In the genomic region with DNA sequence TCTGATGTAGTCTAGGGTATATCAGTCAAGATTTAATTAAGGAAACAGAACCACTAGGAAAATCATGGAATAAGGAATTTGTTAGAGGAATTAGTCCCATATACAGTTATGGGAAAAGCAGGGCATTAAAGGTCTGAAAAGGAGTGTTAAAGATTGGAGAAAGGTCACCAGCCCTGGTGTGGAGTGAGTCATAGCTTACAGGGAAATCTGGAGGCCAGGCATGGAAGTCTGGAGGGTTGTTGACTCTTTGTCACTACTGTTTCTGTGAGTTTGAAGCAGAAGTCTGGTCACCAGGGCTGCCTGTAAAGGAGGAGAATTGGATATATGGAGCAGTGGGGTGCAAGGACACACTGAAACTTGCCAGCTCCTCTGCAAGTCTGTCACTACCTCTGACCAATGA, we compare ENCODE assay signal across 1 cellular context.
TF ChIP-seq lines count a peak whose summit lies in the region.

No MANE protein-coding gene starts in this region.

TF ChIP-seq in K562, 482 proteins besides CTCF, POLR2A, EP300 and RAD21 (continued from another document):
- TF ChIP-seq, protein P1, sequence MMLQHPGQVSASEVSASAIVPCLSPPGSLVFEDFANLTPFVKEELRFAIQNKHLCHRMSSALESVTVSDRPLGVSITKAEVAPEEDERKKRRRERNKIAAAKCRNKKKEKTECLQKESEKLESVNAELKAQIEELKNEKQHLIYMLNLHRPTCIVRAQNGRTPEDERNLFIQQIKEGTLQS (IDR thresholded peaks at IDR 0.05), result 0 out of 2 replicates have a peak, but pooled peaks have one; percentile 43
- TF ChIP-seq, protein P1 (CRISPR knock-in tag; conservative IDR thresholded peaks at IDR 0.05), result no peak
- peak; percentile 67; the same call in 1 of the 2 replicates for TF ChIP-seq JUND (IDR thresholded peaks at IDR 0.05; ENCODE audit: borderline replicate concordance, low read depth, low read length)
- no peak; the same call in 2 of the 3 replicates for TF ChIP-seq JUND (tag; IDR thresholded peaks at IDR 0.05; ENCODE audit: borderline replicate concordance, low read depth, low read length)
- no peak for TF ChIP-seq NBN (IDR thresholded peaks at IDR 0.05; ENCODE audit: low read depth)
- peak; percentile 66 for TF ChIP-seq FOSL1 (tag; conservative IDR thresholded peaks at IDR 0.05)
- TF ChIP-seq POU5F1 (IDR thresholded peaks at IDR 0.05; ENCODE audit: borderline replicate concordance, low read depth, low read length, partially characterized antibody), result no peak
- TF ChIP-seq PTRF (tag; IDR thresholded peaks at IDR 0.05), result no peak
- TF ChIP-seq, protein P2, sequence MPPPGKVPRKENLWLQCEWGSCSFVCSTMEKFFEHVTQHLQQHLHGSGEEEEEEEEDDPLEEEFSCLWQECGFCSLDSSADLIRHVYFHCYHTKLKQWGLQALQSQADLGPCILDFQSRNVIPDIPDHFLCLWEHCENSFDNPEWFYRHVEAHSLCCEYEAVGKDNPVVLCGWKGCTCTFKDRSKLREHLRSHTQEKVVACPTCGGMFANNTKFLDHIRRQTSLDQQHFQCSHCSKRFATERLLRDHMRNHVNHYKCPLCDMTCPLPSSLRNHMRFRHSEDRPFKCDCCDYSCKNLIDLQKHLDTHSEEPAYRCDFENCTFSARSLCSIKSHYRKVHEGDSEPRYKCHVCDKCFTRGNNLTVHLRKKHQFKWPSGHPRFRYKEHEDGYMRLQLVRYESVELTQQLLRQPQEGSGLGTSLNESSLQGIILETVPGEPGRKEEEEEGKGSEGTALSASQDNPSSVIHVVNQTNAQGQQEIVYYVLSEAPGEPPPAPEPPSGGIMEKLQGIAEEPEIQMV (tag; conservative IDR thresholded peaks at IDR 0.05; ENCODE audit: low read depth), result no peak
